ENCODE assay signal across 8 cellular contexts in genomic region chr6:127421164-127421563, GRCh38. TPM values are rescaled to one million over a fixed set of nuclear protein-coding genes. Genes with fewer than 3 reads are reported as not detected.
DNase-seq lines count a peak whose midpoint lies in the region; ATAC-seq and TF ChIP-seq lines count a peak whose summit lies in the region.
"Not testable (repeated sequence)": the region's sequence is repeated elsewhere in the genome, so short reads cannot be mapped to it uniquely, and the experiment has no call there.

No MANE protein-coding gene starts in this region.

- in situ Hi-C loops in IMR-90 (cut with MboI; ENCODE audit: low sequenced_read_pairs) = not testable (repeated sequence)

- dilution Hi-C loops in IMR-90 (cut with HindIII; ENCODE audit: low sequenced_read_pairs, unreplicated experiment) = not testable (repeated sequence)

- H4K5ac ChIP-seq in IMR-90 (ENCODE audit: low read depth, low read length) = not testable (repeated sequence)

- not testable (repeated sequence) for H3K27me3 Mint-ChIP-seq in Calu3 (ENCODE audit: unreplicated experiment); activated T-helper 1 cell treated with anti-CD3 and anti-CD28 coated beads, Interleukin-12 subunit alpha, Interleukin-12 subunit beta, Interleukin-2, Interleukin-4 antibody, amounts not matched to agents 30 ng/mL and 10 ng/mL and 1 ng/mL, durations not matched to agents 14 hours and 24 hours and 36 hours (ENCODE audit: insufficient read depth); central memory CD8-positive, alpha-beta T cell; natural killer cell treated with Interleukin-12 subunit alpha and Interleukin-12 subunit beta and Interleukin-15 and Interleukin-18, amount 100 ng/mL, for 72 hours; stimulated activated memory B cell treated with anti-CD40 and anti-IgM and Interleukin-4, amounts not matched to agents 10 μg/mL and 1 μg/mL and 100 μg/mL, for 72 hours

- H3K79me1 ChIP-seq in IMR-90 (ENCODE audit: low read depth in 1 of 2, low read length in 2 of 2) = not testable (repeated sequence)

- not testable (repeated sequence) for H2AFZ ChIP-seq in IMR-90 (replicated peaks; ENCODE audit: low read length, poor library complexity)

- H3K9me1 ChIP-seq in IMR-90 (ENCODE audit: insufficient read depth, low read length) = not testable (repeated sequence)

- H3K14ac ChIP-seq in IMR-90 (replicated peaks; ENCODE audit: low read depth, low read length) = not testable (repeated sequence)

- TF ChIP-seq POLR2A in IMR-90 (IDR thresholded peaks at IDR 0.05; ENCODE audit: low read depth, low read length) = not testable (repeated sequence)

- peaks cover 29% of the 10 kb centered on the region for H3K4me1 Mint-ChIP-seq in Calu3 (ENCODE audit: low read depth, unreplicated experiment)
- H3K4me1 Mint-ChIP-seq in activated T-helper 1 cell treated with anti-CD3 and anti-CD28 coated beads, Interleukin-12 subunit alpha, Interleukin-12 subunit beta, Interleukin-2, Interleukin-4 antibody, amounts not matched to agents 30 ng/mL and 10 ng/mL and 1 ng/mL, durations not matched to agents 14 hours and 24 hours and 36 hours (ENCODE audit: low read depth) = peaks cover 17% of the 10 kb centered on the region
- not testable (repeated sequence) for H3K4me1 Mint-ChIP-seq in central memory CD8-positive, alpha-beta T cell
- H3K4me1 Mint-ChIP-seq in natural killer cell treated with Interleukin-12 subunit alpha and Interleukin-12 subunit beta and Interleukin-15 and Interleukin-18, amount 100 ng/mL, for 72 hours (ENCODE audit: low read depth in 2 of 2) = peaks cover 11 to 12% of the 10 kb centered on the region in 2 donors
- H3K4me1 Mint-ChIP-seq in stimulated activated memory B cell treated with anti-CD40 and anti-IgM and Interleukin-4, amounts not matched to agents 10 μg/mL and 1 μg/mL and 100 μg/mL, for 72 hours = peaks cover 21% of the 10 kb centered on the region

- H3K4me2 ChIP-seq in IMR-90 (ENCODE audit: low read depth, low read length) = not testable (repeated sequence)

- intact Hi-C loops in Calu3 (cut with micrococcal nuclease; ENCODE audit: unreplicated experiment) = loop anchor here (2.0 to 5.0 kb wide), 2 partner anchors 79 to 118 kb away; partner anchors contain the start of gene ECHDC1
- intact Hi-C loops in IMR-90 (cut with micrococcal nuclease) = not testable (repeated sequence)
- intact Hi-C loops in activated T-helper 1 cell treated with anti-CD3 and anti-CD28 coated beads, Interleukin-12 subunit alpha, Interleukin-12 subunit beta, Interleukin-2, Interleukin-4 antibody, amounts not matched to agents 30 ng/mL and 10 ng/mL and 1 ng/mL, durations not matched to agents 14 hours and 24 hours and 36 hours (cut with micrococcal nuclease) = loop anchor here (2.0 to 10.0 kb wide), 4 partner anchors 26 to 484 kb away; partner anchors contain the start of gene THEMIS

- not testable (repeated sequence) for H3K56ac ChIP-seq in IMR-90 (ENCODE audit: extremely low read depth, insufficient read depth, low read length)

- H4K91ac ChIP-seq in IMR-90 (ENCODE audit: insufficient read depth, low read depth, low read length) = not testable (repeated sequence)

- TF ChIP-seq RAD21 in IMR-90 (IDR thresholded peaks at IDR 0.05; ENCODE audit: low read length) = not testable (repeated sequence)

- no CpG with 5 or more reads among the region's 3 CpGs for WGBS in IMR-90 (ENCODE audit: extremely low coverage in 2 of 2, insufficient read length in 1 of 2), 2 experiments

- H3K23ac ChIP-seq in IMR-90 (ENCODE audit: low read depth, low read length) = not testable (repeated sequence)

- CTCF ChIA-PET in Calu3 (lab: Charles Lee) (interaction anchor here (0.7 kb wide), 1 partner anchor 79 kb away, joined by 6 read pairs; no protein-coding TSS in a partner anchor), IMR-90 (lab: Yijun Ruan, JAX) (interaction anchor here (0.6 kb wide), 1 partner anchor 14 kb away, joined by 4 read pairs; no protein-coding TSS in a partner anchor)

- not testable (repeated sequence) for BruUV-seq in Calu3 (replicated peaks; lab: Mats Ljungman, UMichigan); IMR-90 (replicated peaks; lab: Mats Ljungman, UMichigan)

- H3K27me3 ChIP-seq in IMR-90 (ENCODE audit: control insufficient read depth, insufficient read depth, low read length); adipocyte (replicated peaks; ENCODE audit: control insufficient read depth, insufficient read depth, low read length): not testable (repeated sequence)

- H3K9me3 ChIP-seq in IMR-90 (ENCODE audit: control insufficient read depth, insufficient read depth, low read length); adipocyte (ENCODE audit: control insufficient read depth, low read length): not testable (repeated sequence)

- H3K4me3 Mint-ChIP-seq in Calu3 (ENCODE audit: low read depth, unreplicated experiment); activated T-helper 1 cell treated with anti-CD3 and anti-CD28 coated beads, Interleukin-12 subunit alpha, Interleukin-12 subunit beta, Interleukin-2, Interleukin-4 antibody, amounts not matched to agents 30 ng/mL and 10 ng/mL and 1 ng/mL, durations not matched to agents 14 hours and 24 hours and 36 hours; central memory CD8-positive, alpha-beta T cell; natural killer cell treated with Interleukin-12 subunit alpha and Interleukin-12 subunit beta and Interleukin-15 and Interleukin-18, amount 100 ng/mL, for 72 hours; stimulated activated memory B cell treated with anti-CD40 and anti-IgM and Interleukin-4, amounts not matched to agents 10 μg/mL and 1 μg/mL and 100 μg/mL, for 72 hours: not testable (repeated sequence)

- not testable (repeated sequence) for H2BK5ac ChIP-seq in IMR-90 (ENCODE audit: low read depth, low read length, poor library complexity, severe bottlenecking)

- peak overlapping the region; percentile 60 for H3K27ac Mint-ChIP-seq in Calu3 (ENCODE audit: unreplicated experiment)
- H3K27ac Mint-ChIP-seq in activated T-helper 1 cell treated with anti-CD3 and anti-CD28 coated beads, Interleukin-12 subunit alpha, Interleukin-12 subunit beta, Interleukin-2, Interleukin-4 antibody, amounts not matched to agents 30 ng/mL and 10 ng/mL and 1 ng/mL, durations not matched to agents 14 hours and 24 hours and 36 hours = peak overlapping the region; percentile 47
- peak overlapping the region; percentile 29 for H3K27ac Mint-ChIP-seq in central memory CD8-positive, alpha-beta T cell (ENCODE audit: low read depth)
- peak overlapping the region; percentile 58 to 79 for H3K27ac Mint-ChIP-seq in natural killer cell treated with Interleukin-12 subunit alpha and Interleukin-12 subunit beta and Interleukin-15 and Interleukin-18, amount 100 ng/mL, for 72 hours
- peak overlapping the region; percentile 42 for H3K27ac Mint-ChIP-seq in stimulated activated memory B cell treated with anti-CD40 and anti-IgM and Interleukin-4, amounts not matched to agents 10 μg/mL and 1 μg/mL and 100 μg/mL, for 72 hours

- H3K27ac ChIP-seq in IMR-90 (ENCODE audit: insufficient read depth, low read length) = not testable (repeated sequence)

- H3K36me3 Mint-ChIP-seq in Calu3 (ENCODE audit: insufficient read depth, unreplicated experiment); activated T-helper 1 cell treated with anti-CD3 and anti-CD28 coated beads, Interleukin-12 subunit alpha, Interleukin-12 subunit beta, Interleukin-2, Interleukin-4 antibody, amounts not matched to agents 30 ng/mL and 10 ng/mL and 1 ng/mL, durations not matched to agents 14 hours and 24 hours and 36 hours (ENCODE audit: low read depth); central memory CD8-positive, alpha-beta T cell (ENCODE audit: insufficient read depth); natural killer cell treated with Interleukin-12 subunit alpha and Interleukin-12 subunit beta and Interleukin-15 and Interleukin-18, amount 100 ng/mL, for 72 hours; stimulated activated memory B cell treated with anti-CD40 and anti-IgM and Interleukin-4, amounts not matched to agents 10 μg/mL and 1 μg/mL and 100 μg/mL, for 72 hours: not testable (repeated sequence)

- not testable (repeated sequence) for H2BK120ac ChIP-seq in IMR-90 (ENCODE audit: low read depth, low read length)

- H2AK5ac ChIP-seq in IMR-90 (ENCODE audit: low read depth, low read length) = not testable (repeated sequence)

- not testable (repeated sequence) for H3K4me1 ChIP-seq in IMR-90 (ENCODE audit: control insufficient read depth, insufficient read depth, low read length); adipocyte (ENCODE audit: control insufficient read depth, insufficient read depth, low read length)

- not testable (repeated sequence) for H3K4me3 ChIP-seq in IMR-90 (ENCODE audit: insufficient read depth, low read depth, low read length); adipocyte (ENCODE audit: low read length)

- not testable (repeated sequence) for H3K9ac ChIP-seq in IMR-90 (ENCODE audit: low read depth, low read length)
- H3K9ac ChIP-seq in adipocyte (ENCODE audit: low read length) = peak overlapping the region; percentile 19

- H3K9me3 Mint-ChIP-seq in Calu3 (ENCODE audit: low read depth, unreplicated experiment); activated T-helper 1 cell treated with anti-CD3 and anti-CD28 coated beads, Interleukin-12 subunit alpha, Interleukin-12 subunit beta, Interleukin-2, Interleukin-4 antibody, amounts not matched to agents 30 ng/mL and 10 ng/mL and 1 ng/mL, durations not matched to agents 14 hours and 24 hours and 36 hours; central memory CD8-positive, alpha-beta T cell; natural killer cell treated with Interleukin-12 subunit alpha and Interleukin-12 subunit beta and Interleukin-15 and Interleukin-18, amount 100 ng/mL, for 72 hours; stimulated activated memory B cell treated with anti-CD40 and anti-IgM and Interleukin-4, amounts not matched to agents 10 μg/mL and 1 μg/mL and 100 μg/mL, for 72 hours: not testable (repeated sequence)

- POLR2A ChIA-PET in IMR-90 (lab: Charles Lee; ENCODE audit: unreplicated experiment) = not testable (repeated sequence)

- H2BK15ac ChIP-seq in IMR-90 (ENCODE audit: low read depth, low read length) = not testable (repeated sequence)

- not testable (repeated sequence) for DNase-seq in Calu3; IMR-90; activated T-helper 1 cell treated with anti-CD3 and anti-CD28 coated beads, Interleukin-12 subunit alpha, Interleukin-12 subunit beta, Interleukin-2, Interleukin-4 antibody, amounts not matched to agents 30 ng/mL and 10 ng/mL and 1 ng/mL, durations not matched to agents 14 hours and 24 hours and 36 hours (ENCODE audit: low spot score); adipocyte (ENCODE audit: low read depth); central memory CD8-positive, alpha-beta T cell (ENCODE audit: low spot score in 2 of 2); natural killer cell treated with Interleukin-12 subunit alpha and Interleukin-12 subunit beta and Interleukin-15 and Interleukin-18, amount 100 ng/mL, for 72 hours (ENCODE audit: low spot score)
- peak; percentile 70 for DNase-seq in fibroblast of gingiva (ENCODE audit: low read depth)

- H3K18ac ChIP-seq in IMR-90 (ENCODE audit: low read depth, low read length) = not testable (repeated sequence)

- H2AK9ac ChIP-seq in IMR-90 (replicated peaks; ENCODE audit: low read depth, low read length, poor library complexity) = not testable (repeated sequence)

- not testable (repeated sequence) for H4K20me1 ChIP-seq in IMR-90 (ENCODE audit: insufficient read depth, low read length)

- not testable (repeated sequence) for H3K4ac ChIP-seq in IMR-90 (ENCODE audit: low read depth, low read length)

- TF ChIP-seq CTCF in Calu3 (IDR thresholded peaks at IDR 0.05; ENCODE audit: unreplicated experiment); IMR-90 (conservative IDR thresholded peaks at IDR 0.05; ENCODE audit: low read depth, low read length): not testable (repeated sequence)

- peak overlapping the region; percentile 89; the same call in 1 of the 2 replicates for H2BK20ac ChIP-seq in IMR-90 (ENCODE audit: low read depth, low read length)

- H3K36me3 ChIP-seq in IMR-90 (ENCODE audit: control insufficient read depth, insufficient read depth, low read length); adipocyte (ENCODE audit: control insufficient read depth, insufficient read depth, low read length, severe bottlenecking): not testable (repeated sequence)

- not testable (repeated sequence) for H4K8ac ChIP-seq in IMR-90 (ENCODE audit: low read depth in 2 of 2, low read length in 2 of 2)

- not testable (repeated sequence) for ATAC-seq in IMR-90 (ENCODE audit: low read depth); central memory CD8-positive, alpha-beta T cell (replicated peaks; ENCODE audit: extremely low read depth, poor library complexity, severe bottlenecking); natural killer cell treated with Interleukin-12 subunit alpha and Interleukin-12 subunit beta and Interleukin-15 and Interleukin-18, amount 100 ng/mL, for 72 hours; stimulated activated memory B cell treated with anti-CD40 and anti-IgM and Interleukin-4, amounts not matched to agents 10 μg/mL and 1 μg/mL and 100 μg/mL, for 72 hours

RNA-seq across cellular contexts. Expression of gene KIAA0408, which starts 38.0 kb away (rescaled TPM):
- total RNA-seq in Calu3 (2022) (0.31 and 0.91 TPM in 2 replicates), IMR-90 (2012; rRNA removed) (0.83 and 0.90 TPM in 2 replicates)
- 1.4 and 2.9 TPM in 2 replicates for polyA plus RNA-seq in IMR-90 (2012; rRNA removed)
- 0.13 and 0.19 TPM in 2 replicates for polyA plus RNA-seq in IMR-90 (2012; cell fraction: cytosol; rRNA removed)
- polyA plus RNA-seq in IMR-90 (2012; cell fraction: nucleus; rRNA removed; ENCODE audit: low replicate concordance) = 1.1 and 12.2 TPM in 2 replicates
- 14.7 and 16.9 TPM in 2 replicates for total RNA-seq in activated T-helper 1 cell treated with anti-CD3 and anti-CD28 coated beads, Interleukin-12 subunit alpha, Interleukin-12 subunit beta, Interleukin-2, Interleukin-4 antibody, amounts not matched to agents 30 ng/mL and 10 ng/mL and 1 ng/mL, durations not matched to agents 14 hours and 24 hours and 36 hours
- 1 to 10 TPM in 1 of 2 donors, under 1 TPM in 1; 0.67 to 2.4 TPM for total RNA-seq in natural killer cell treated with Interleukin-12 subunit alpha and Interleukin-12 subunit beta and Interleukin-15 and Interleukin-18, amount 100 ng/mL, for 72 hours
